ENCODE assay signal across 1 cellular context in genomic region chr19:53775524-53775923, GRCh38.
TF ChIP-seq lines count a peak whose summit lies in the region.

No MANE protein-coding gene starts in this region.

TF ChIP-seq in SK-N-SH, 30 proteins besides CTCF, POLR2A, EP300 and RAD21 (continued from another document):
- TF ChIP-seq USF1 (IDR thresholded peaks at IDR 0.05; ENCODE audit: borderline replicate concordance, low read depth) (no peak), TAF1 (IDR thresholded peaks at IDR 0.05; ENCODE audit: borderline replicate concordance, low read depth, low read length) (no peak), TCF12 (IDR thresholded peaks at IDR 0.05) (no peak), ZBTB33 (IDR thresholded peaks at IDR 0.05; ENCODE audit: borderline replicate concordance, low read depth) (no peak), USF2 (IDR thresholded peaks at IDR 0.05; ENCODE audit: borderline replicate concordance, low read depth, low read length) (no peak), GATA2 (CRISPR knock-in tag; IDR thresholded peaks at IDR 0.05) (no peak), ELF1 (IDR thresholded peaks at IDR 0.05) (no peak), YY1 (IDR thresholded peaks at IDR 0.05; ENCODE audit: low read depth) (no peak)
